6 cellular contexts compared by ENCODE assay signal in the genomic region with DNA sequence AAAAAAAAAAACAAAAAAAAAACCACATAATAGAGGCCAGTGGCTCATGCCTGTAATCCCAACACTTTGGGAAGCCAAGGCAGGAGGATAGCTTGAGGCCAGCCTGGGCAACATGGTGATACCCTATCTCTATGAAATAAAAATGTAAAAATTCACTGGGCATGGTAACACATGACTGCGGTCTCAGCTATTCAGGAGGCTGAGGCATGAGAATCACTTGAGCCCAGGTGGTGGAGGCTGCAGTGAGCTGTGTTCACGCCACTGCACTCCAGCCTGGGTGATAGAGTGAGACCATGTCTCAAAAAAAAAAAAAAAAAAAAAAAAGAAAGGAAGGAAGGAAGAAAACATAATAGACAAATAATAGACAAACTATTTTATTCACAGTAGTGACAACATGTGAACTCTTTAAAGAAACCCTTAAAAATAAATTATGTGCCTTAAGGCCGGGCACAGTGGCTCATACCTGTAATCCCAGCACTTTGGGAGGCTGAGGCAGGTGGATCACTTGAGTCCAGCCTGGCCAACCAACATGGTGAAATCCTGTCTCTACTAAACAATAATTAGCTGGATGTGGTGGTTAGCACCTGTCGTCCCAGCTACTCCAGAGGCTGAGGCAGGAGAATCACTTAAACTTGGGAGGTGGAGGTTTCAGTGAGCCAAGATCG. TPM values are rescaled to one million over a fixed set of nuclear protein-coding genes. Genes with fewer than 3 reads are reported as not detected.
"Had no signal": no experiment of that assay in that cellular context is flagged by ENCODE, and none has a peak within 500 bp of the region (broad histone marks: within the 10 kb centered on the region; RNA-seq: fewer than 3 reads in every experiment).

No MANE protein-coding gene starts in this region.

RNA-seq across cellular contexts. Expression of gene ACTG2, which starts 11.3 kb away (rescaled TPM):
- total RNA-seq: activated B cell treated with CpG ODN at 0.5 μM for 24 hours; activated CD4-positive, alpha-beta memory T cell treated with anti-CD3 and anti-CD28 coated beads for 36 hours; activated CD4-positive, alpha-beta T cell treated with anti-CD3 and anti-CD28 coated beads, Interleukin-2, amount 10 ng/mL, durations not matched to agents 24 days and 14 days; activated CD8-positive, alpha-beta memory T cell treated with anti-CD3 and anti-CD28 coated beads, Interleukin-2, amount 10 ng/mL, durations not matched to agents 7 days and 5 days; activated naive CD4-positive, alpha-beta T cell treated with anti-CD3 and anti-CD28 coated beads for 36 hours; activated T-helper 17 cell treated with anti-CD3 and anti-CD28 coated beads, Interleukin-2, amount 50 U/mL, for 72 hours had no signal
